1 cellular context compared by ENCODE assay signal in genomic region chr12:10722905-10723866, GRCh38.
A peak's percentile ranks its signal among the peaks of the same experiment; 100 is the strongest.
TF ChIP-seq lines count a peak whose summit lies in the region.

Gene YBX3, minus strand, starts transcription at chr12:10723323. Its CDS starts 212 bp downstream, at chr12:10723111.

TF ChIP-seq in HEK293, 187 proteins besides CTCF, POLR2A, EP300 and RAD21 (continued from another document):
- TF ChIP-seq PATZ1 (tag by site-specific recombination; IDR thresholded peaks at IDR 0.05) (peak; percentile 42), SP7 (tag by site-specific recombination; IDR thresholded peaks at IDR 0.05) (0 out of 2 replicates have a peak, but pooled peaks have one; percentile 38), SP2 (tag by site-specific recombination; IDR thresholded peaks at IDR 0.05) (peak; percentile 47), ZNF140 (tag by site-specific recombination; IDR thresholded peaks at IDR 0.05) (no peak), ZSCAN5A (tag by site-specific recombination; IDR thresholded peaks at IDR 0.05) (no peak), ZNF184 (tag by site-specific recombination; IDR thresholded peaks at IDR 0.05) (no peak), ZNF629 (tag by site-specific recombination; IDR thresholded peaks at IDR 0.05) (0 out of 2 replicates have a peak, but pooled peaks have one; percentile 30), HOXC10 (CRISPR knock-in tag; IDR thresholded peaks at IDR 0.05) (0 out of 2 replicates have a peak, but pooled peaks have one; percentile 69), ZNF394 (tag by site-specific recombination; IDR thresholded peaks at IDR 0.05; ENCODE audit: borderline replicate concordance) (0 out of 2 replicates have a peak, but pooled peaks have one; percentile 15), ZNF621 (tag by site-specific recombination; IDR thresholded peaks at IDR 0.05) (no peak), GFI1B (tag by site-specific recombination; IDR thresholded peaks at IDR 0.05) (no peak), ZSCAN18 (tag by site-specific recombination; IDR thresholded peaks at IDR 0.05) (no peak), ZNF596 (tag by site-specific recombination; IDR thresholded peaks at IDR 0.05) (peak; percentile 81), ZNF600 (tag by site-specific recombination; IDR thresholded peaks at IDR 0.05) (peak; percentile 36), ZNF335 (tag by site-specific recombination; conservative IDR thresholded peaks at IDR 0.05) (0 out of 2 replicates have a peak, but pooled peaks have one; percentile 11), PRDM4 (tag by site-specific recombination; IDR thresholded peaks at IDR 0.05) (no peak)
